Comparison of ENCODE assay signal across 1 cellular context in the genomic region with DNA sequence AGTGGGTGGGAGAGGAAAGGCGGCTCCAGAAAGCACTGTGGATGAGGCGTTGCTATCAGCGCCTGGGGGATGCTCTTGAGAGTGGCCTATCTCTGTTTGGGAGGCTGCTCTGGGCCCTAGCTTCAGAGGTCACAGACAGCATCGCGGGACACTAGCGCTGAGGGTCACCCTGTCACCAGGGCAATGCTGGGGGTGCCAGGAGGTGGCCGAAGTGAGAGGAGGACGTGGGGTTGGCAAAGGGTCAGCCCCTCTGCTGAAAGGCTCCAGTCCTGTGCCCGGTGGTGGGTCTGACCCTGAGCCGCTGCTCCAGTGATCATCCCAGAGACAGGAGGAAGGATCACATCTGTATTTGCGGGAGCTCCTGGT.
TF ChIP-seq lines count a peak whose summit lies in the region.

No MANE protein-coding gene starts in this region.

TF ChIP-seq in K562, 482 proteins besides CTCF, POLR2A, EP300 and RAD21:
- TF ChIP-seq CTBP1 (IDR thresholded peaks at IDR 0.05; ENCODE audit: borderline replicate concordance): 0 out of 2 replicates have a peak, but pooled peaks have one; percentile 8
- TF ChIP-seq, protein P1, sequence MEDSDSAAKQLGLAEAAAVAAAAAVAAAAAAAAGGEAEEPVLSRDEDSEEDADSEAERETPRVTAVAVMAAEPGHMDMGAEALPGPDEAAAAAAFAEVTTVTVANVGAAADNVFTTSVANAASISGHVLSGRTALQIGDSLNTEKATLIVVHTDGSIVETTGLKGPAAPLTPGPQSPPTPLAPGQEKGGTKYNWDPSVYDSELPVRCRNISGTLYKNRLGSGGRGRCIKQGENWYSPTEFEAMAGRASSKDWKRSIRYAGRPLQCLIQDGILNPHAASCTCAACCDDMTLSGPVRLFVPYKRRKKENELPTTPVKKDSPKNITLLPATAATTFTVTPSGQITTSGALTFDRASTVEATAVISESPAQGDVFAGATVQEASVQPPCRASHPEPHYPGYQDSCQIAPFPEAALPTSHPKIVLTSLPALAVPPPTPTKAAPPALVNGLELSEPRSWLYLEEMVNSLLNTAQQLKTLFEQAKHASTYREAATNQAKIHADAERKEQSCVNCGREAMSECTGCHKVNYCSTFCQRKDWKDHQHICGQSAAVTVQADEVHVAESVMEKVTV (CRISPR knock-in tag; IDR thresholded peaks at IDR 0.05): no peak
